8 cellular contexts compared by ENCODE assay signal in the genomic region with DNA sequence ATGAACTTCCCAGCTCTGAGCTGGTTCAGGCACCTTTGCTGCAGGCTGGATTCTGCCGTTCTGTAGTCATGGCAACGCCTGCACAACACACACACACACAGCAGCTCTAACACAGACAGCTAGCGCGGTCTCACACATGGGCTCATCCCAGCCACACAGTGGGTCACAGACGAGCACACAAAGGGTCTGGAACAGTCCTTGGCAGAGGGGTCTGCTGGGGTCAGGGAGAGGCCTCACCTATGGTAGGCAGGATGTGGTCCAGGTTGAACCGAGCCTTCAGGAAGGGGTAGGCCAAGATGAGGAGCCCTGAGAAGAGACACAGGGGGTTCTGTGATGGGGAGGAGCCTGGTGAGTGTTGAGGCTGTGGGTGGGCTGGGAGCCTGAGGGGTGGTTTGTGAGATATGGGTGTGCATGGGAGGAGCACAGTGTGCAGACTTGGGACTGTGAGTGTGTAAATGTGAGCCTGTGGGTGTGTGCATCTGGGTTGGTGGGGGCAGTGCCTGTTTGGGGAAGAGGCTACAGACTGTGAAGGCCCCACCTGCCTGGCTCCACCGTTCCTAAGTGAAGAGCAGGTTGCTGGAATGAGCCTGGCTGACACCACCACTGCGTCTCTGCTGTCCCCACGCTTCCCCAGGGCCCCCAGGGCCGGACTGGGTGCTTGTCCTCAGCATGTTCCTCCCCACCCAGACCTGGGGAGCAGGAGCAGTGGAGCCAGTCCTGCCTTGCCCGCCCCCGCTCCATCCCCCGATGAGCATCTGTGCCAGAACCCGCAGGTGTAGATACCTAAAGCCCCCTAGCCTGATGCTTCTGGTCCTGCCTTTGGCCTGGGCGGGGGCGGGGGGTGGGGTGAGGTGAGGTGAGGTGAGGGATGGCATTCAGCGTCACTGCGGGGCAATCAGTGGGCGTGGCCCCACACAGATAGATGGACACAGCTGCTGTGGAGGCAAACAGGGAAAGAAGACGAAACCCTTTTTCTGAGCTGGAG. TPM values are rescaled to one million over a fixed set of nuclear protein-coding genes. Genes with fewer than 3 reads are reported as not detected.
A peak's percentile ranks its signal among the peaks of the same experiment; 100 is the strongest.
DNase-seq lines count a peak whose midpoint lies in the region; ATAC-seq and TF ChIP-seq lines count a peak whose summit lies in the region.

No MANE protein-coding gene starts in this region.

- no peaks in the 10 kb centered on the region for H3K36me3 Mint-ChIP-seq in CD8-positive, alpha-beta T cell
- H3K36me3 Mint-ChIP-seq in activated CD4-positive, alpha-beta T cell treated with anti-CD3 and anti-CD28 coated beads, Interleukin-2, amount 10 ng/mL, durations not matched to agents 7 days and 5 days (ENCODE audit: low read depth) = no peaks in the 10 kb centered on the region

- H3K4me1 ChIP-seq in CD8-positive, alpha-beta T cell (ENCODE audit: insufficient read depth, low read length) = peaks cover 13% of the 10 kb centered on the region
- H3K4me1 ChIP-seq in HUES6 (ENCODE audit: control insufficient read depth, insufficient read depth, low read length) = peaks cover 13% of the 10 kb centered on the region
- H3K4me1 ChIP-seq in colonic mucosa = no peaks in the 10 kb centered on the region

- no peaks in the 10 kb centered on the region for H3K36me3 ChIP-seq in CD8-positive, alpha-beta T cell (ENCODE audit: insufficient read depth, low read length)
- H3K36me3 ChIP-seq in HUES6 (ENCODE audit: control insufficient read depth, insufficient read depth, low read length) = no peaks in the 10 kb centered on the region
- H3K36me3 ChIP-seq in colonic mucosa = no peaks in the 10 kb centered on the region

- no peaks in the 10 kb centered on the region for H3K9me3 Mint-ChIP-seq in CD8-positive, alpha-beta T cell
- H3K9me3 Mint-ChIP-seq in activated CD4-positive, alpha-beta T cell treated with anti-CD3 and anti-CD28 coated beads, Interleukin-2, amount 10 ng/mL, durations not matched to agents 7 days and 5 days = no peaks in the 10 kb centered on the region

- H3K27ac ChIP-seq in CD8-positive, alpha-beta T cell (ENCODE audit: low read depth, low read length) = peak overlapping the region; percentile 17
- H3K27ac ChIP-seq in HUES6 (ENCODE audit: low read depth, low read length) (no peak overlapping the region), colonic mucosa (no peak overlapping the region)

- POLR2A ChIA-PET in CD8-positive, alpha-beta T cell (lab: Charles Lee) = no interaction called here
- POLR2A ChIA-PET in activated CD4-positive, alpha-beta T cell treated with anti-CD3 and anti-CD28 coated beads, Interleukin-2, amount 10 ng/mL, durations not matched to agents 7 days and 5 days (lab: Charles Lee) = no interaction called here

- peak; percentile 13 to 81 (median 58) for DNase-seq in CD8-positive, alpha-beta T cell
- peak; percentile 67 for DNase-seq in activated CD4-positive, alpha-beta T cell treated with anti-CD3 and anti-CD28 coated beads, Interleukin-2, amount 10 ng/mL, durations not matched to agents 7 days and 5 days
- peak; percentile 62 for DNase-seq in fibroblast of pulmonary artery (ENCODE audit: low read depth)
- peak; percentile 44 for DNase-seq in stimulated activated CD8-positive, alpha-beta memory T cell treated with anti-CD3 and anti-CD28 coated beads, Interleukin-4, amount 100 ng/mL, for 48 hours
- DNase-seq in midbrain (lab: John Stamatoyannopoulos, UW) = no peak
- no peak for DNase-seq in colonic mucosa
- DNase-seq in NCI-H1048 (lab: John Stamatoyannopoulos, UW) = no peak

- peak overlapping the region; percentile 78 for H3K27ac Mint-ChIP-seq in CD8-positive, alpha-beta T cell
- peak overlapping the region; percentile 61 for H3K27ac Mint-ChIP-seq in activated CD4-positive, alpha-beta T cell treated with anti-CD3 and anti-CD28 coated beads, Interleukin-2, amount 10 ng/mL, durations not matched to agents 7 days and 5 days

- intact Hi-C loops in CD8-positive, alpha-beta T cell (cut with DNase I, micrococcal nuclease) = loop anchor here in 1 of 2 experiments (5.0 kb wide), 1 partner anchor 103 kb away; no protein-coding TSS in a partner anchor
- intact Hi-C loops in colonic mucosa (cut with DNase I) = no loop called here

- H3K4me3 Mint-ChIP-seq in CD8-positive, alpha-beta T cell = no peak overlapping the region
- no peak overlapping the region for H3K4me3 Mint-ChIP-seq in activated CD4-positive, alpha-beta T cell treated with anti-CD3 and anti-CD28 coated beads, Interleukin-2, amount 10 ng/mL, durations not matched to agents 7 days and 5 days

- H3K27me3 ChIP-seq in CD8-positive, alpha-beta T cell (ENCODE audit: insufficient read depth, low read length) = peaks cover 3% of the 10 kb centered on the region
- H3K27me3 ChIP-seq in HUES6 (ENCODE audit: control insufficient read depth, insufficient read depth, low read length) (peaks cover 40% of the 10 kb centered on the region), colonic mucosa (no peaks in the 10 kb centered on the region)

- H3K9ac ChIP-seq in HUES6 (ENCODE audit: low read length) (peak overlapping the region; percentile 21), colonic mucosa (ENCODE audit: low read depth in 2 of 2, low read length in 2 of 2) (no peak overlapping the region)

- ATAC-seq in CD8-positive, alpha-beta T cell = peak; percentile 92

- peaks cover 12% of the 10 kb centered on the region for H3K4me1 Mint-ChIP-seq in CD8-positive, alpha-beta T cell (ENCODE audit: low read depth)
- H3K4me1 Mint-ChIP-seq in activated CD4-positive, alpha-beta T cell treated with anti-CD3 and anti-CD28 coated beads, Interleukin-2, amount 10 ng/mL, durations not matched to agents 7 days and 5 days = peaks cover 15% of the 10 kb centered on the region

- H3K9me3 ChIP-seq in CD8-positive, alpha-beta T cell (ENCODE audit: low read length) = no peaks in the 10 kb centered on the region
- H3K9me3 ChIP-seq in HUES6 (ENCODE audit: control insufficient read depth, insufficient read depth, low read depth, low read length) = no peaks in the 10 kb centered on the region
- H3K9me3 ChIP-seq in colonic mucosa = no peaks in the 10 kb centered on the region

- TF ChIP-seq CTCF in CD8-positive, alpha-beta T cell (IDR thresholded peaks at IDR 0.05) = no peak
- TF ChIP-seq CTCF in fibroblast of pulmonary artery (IDR thresholded peaks at IDR 0.05; ENCODE audit: low read length, missing control alignments) (no peak), colonic mucosa (IDR thresholded peaks at IDR 0.05) (no peak)

- H3K27me3 Mint-ChIP-seq in CD8-positive, alpha-beta T cell (ENCODE audit: low read depth) = peaks cover 23% of the 10 kb centered on the region
- H3K27me3 Mint-ChIP-seq in activated CD4-positive, alpha-beta T cell treated with anti-CD3 and anti-CD28 coated beads, Interleukin-2, amount 10 ng/mL, durations not matched to agents 7 days and 5 days = peaks cover 18% of the 10 kb centered on the region

- CTCF ChIA-PET in CD8-positive, alpha-beta T cell (lab: Charles Lee) = interaction anchor here (1.6 to 2.7 kb wide), 2 partner anchors 17 to 20 kb away, joined by 3 to 17 read pairs; no protein-coding TSS in a partner anchor
- CTCF ChIA-PET in activated CD4-positive, alpha-beta T cell treated with anti-CD3 and anti-CD28 coated beads, Interleukin-2, amount 10 ng/mL, durations not matched to agents 7 days and 5 days (lab: Charles Lee) = interaction anchor here (0.7 to 2.5 kb wide), 3 partner anchors 10 to 17 kb away, joined by 3 to 11 read pairs (median 9); a partner anchor contains a TSS

- no peak overlapping the region for H3K4me3 ChIP-seq in CD8-positive, alpha-beta T cell (ENCODE audit: low read depth, low read length)
- H3K4me3 ChIP-seq in HUES6 (ENCODE audit: low read depth, low read length) (no peak overlapping the region), fibroblast of pulmonary artery (replicated peaks; ENCODE audit: low read depth, low read length) (no peak overlapping the region), colonic mucosa (no peak overlapping the region)

RNA-seq across cellular contexts. Expression of gene KNCN, which starts 1.5 kb away (rescaled TPM):
- total RNA-seq in CD8-positive, alpha-beta T cell = not detected
- not detected for total RNA-seq in activated CD4-positive, alpha-beta T cell treated with anti-CD3 and anti-CD28 coated beads, Interleukin-2, amount 10 ng/mL, durations not matched to agents 7 days and 5 days
- not detected for total RNA-seq in colonic mucosa

RNA-seq across cellular contexts. Expression of gene MKNK1, which starts 54.1 kb away (rescaled TPM):
- total RNA-seq in CD8-positive, alpha-beta T cell = 10 to 100 TPM; 30.3 to 30.6 TPM
- total RNA-seq in activated CD4-positive, alpha-beta T cell treated with anti-CD3 and anti-CD28 coated beads, Interleukin-2, amount 10 ng/mL, durations not matched to agents 7 days and 5 days = 10 to 100 TPM; 58.2 to 63.3 TPM
- total RNA-seq in colonic mucosa = 10 to 100 TPM; 27.0 to 36.8 TPM

Comparison
In these comparisons a context has a peak if more than half of its experiments do, and no peak if none do; other contexts are left out.
1. DNase-seq: peak in CD8-positive, alpha-beta T cell (7 of 7), activated CD4-positive, alpha-beta T cell treated with anti-CD3 and anti-CD28 coated beads, Interleukin-2, amount 10 ng/mL, durations not matched to agents 7 days and 5 days (single experiment), fibroblast of pulmonary artery (single experiment) and stimulated activated CD8-positive, alpha-beta memory T cell treated with anti-CD3 and anti-CD28 coated beads, Interleukin-4, amount 100 ng/mL, for 48 hours (single experiment); none in midbrain (single experiment), colonic mucosa (single experiment) and NCI-H1048 (single experiment).